In the genomic region with DNA sequence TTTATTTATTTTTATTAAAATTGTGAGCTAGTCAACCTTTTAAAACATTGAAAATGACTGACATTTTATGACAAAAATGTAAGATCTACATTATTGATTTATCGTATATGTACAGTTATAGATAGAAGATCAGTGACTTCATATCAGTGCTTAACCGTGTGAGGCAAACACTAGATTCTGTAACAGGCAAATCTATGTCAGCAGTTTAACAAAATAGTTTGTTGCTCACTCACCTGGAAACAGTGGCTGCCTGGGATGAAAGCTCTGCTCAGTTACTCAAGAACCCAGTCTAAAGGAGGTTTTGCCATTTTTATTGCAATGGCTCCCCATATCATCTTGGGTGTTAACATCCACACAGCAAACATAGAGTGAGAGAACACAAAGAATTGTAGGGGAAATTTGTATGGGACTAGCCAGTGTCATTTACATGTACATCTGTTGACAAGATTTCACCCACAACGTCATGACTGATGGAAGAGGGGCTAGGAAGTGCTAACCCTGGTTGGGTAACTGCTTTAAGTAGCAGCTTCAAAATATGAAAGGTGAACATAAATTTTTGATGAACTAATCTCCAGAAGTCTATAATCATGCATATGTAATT, we compare ENCODE assay signal across 15 cellular contexts. TPM values are rescaled to one million over a fixed set of nuclear protein-coding genes. Genes with fewer than 3 reads are reported as not detected.
DNase-seq lines count a peak whose midpoint lies in the region; ATAC-seq and TF ChIP-seq lines count a peak whose summit lies in the region.
"Had no signal": no experiment of that assay in that cellular context is flagged by ENCODE, and none has a peak within 500 bp of the region (broad histone marks: within the 10 kb centered on the region; RNA-seq: fewer than 3 reads in every experiment).

No MANE protein-coding gene starts in this region.

- in situ Hi-C loops in mammary epithelial cell (cut with MboI; ENCODE audit: low sequenced_read_pairs in 2 of 2) = no loop called here

- no peaks in the 10 kb centered on the region for H3K36me3 ChIP-seq in mammary epithelial cell (ENCODE audit: insufficient read depth, low read length)
- H3K36me3 ChIP-seq: esophagus muscularis mucosa, neutrophil had no signal

- DNase-seq in SW480 (ENCODE audit: low spot score) = no peak
- no peak for DNase-seq in AG08395 (ENCODE audit: low spot score)
- no peak for DNase-seq in mammary epithelial cell
- DNase-seq: activated CD4-positive, alpha-beta T cell treated with anti-CD3 and anti-CD28 coated beads for 36 hours; activated T-cell treated with anti-CD3 and anti-CD28 coated beads, Interleukin-2, amount 50 U/mL, for 24 hours; GM23248; OCI-M1 had no signal

- TF ChIP-seq CTCF in mammary epithelial cell (conservative IDR thresholded peaks at IDR 0.05 in 1 of 2, IDR thresholded peaks at IDR 0.05 in 1 of 2; ENCODE audit: extremely low read depth in 1 of 2, insufficient read depth in 1 of 2, low read depth in 1 of 2, low read length in 2 of 2) = no peak

- CTCF ChIA-PET in mammary epithelial cell (lab: Charles Lee; ENCODE audit: low non-redundant PET) = no interaction called here

- H3K4me3 ChIP-seq in mammary epithelial cell (replicated peaks in 1 of 3; ENCODE audit: insufficient read depth in 1 of 3, low read depth in 2 of 3, low read length in 3 of 3) = no peak overlapping the region
- H3K4me3 ChIP-seq: esophagus muscularis mucosa, GM23248 had no signal

- no peak overlapping the region for H3K4me2 ChIP-seq in mammary epithelial cell (ENCODE audit: insufficient read depth, low read depth, low read length)

- no peaks in the 10 kb centered on the region for H3K4me1 ChIP-seq in mammary epithelial cell (ENCODE audit: insufficient read depth, low read length)

- dilution Hi-C loops in mammary epithelial cell (cut with HindIII; ENCODE audit: low sequenced_read_pairs) = no loop called here

- no peak overlapping the region for H2AFZ ChIP-seq in mammary epithelial cell (ENCODE audit: low read depth, low read length)
- H2AFZ ChIP-seq: GM23248 had no signal

- no peaks in the 10 kb centered on the region for H4K20me1 ChIP-seq in mammary epithelial cell (ENCODE audit: insufficient read depth, low read length)

- peak; percentile 45 for ATAC-seq in GM18867 (IDR thresholded peaks at IDR 0.05; ENCODE audit: unreplicated experiment)
- peak; percentile 52 for ATAC-seq in GM21367 (IDR thresholded peaks at IDR 0.05; ENCODE audit: unreplicated experiment)
- ATAC-seq in HG02885 (IDR thresholded peaks at IDR 0.05; ENCODE audit: poor library complexity, unreplicated experiment) = peak; percentile 55
- peak; percentile 45 for ATAC-seq in HG03575 (IDR thresholded peaks at IDR 0.05; ENCODE audit: extremely low read depth, insufficient number of reproducible peaks, low FRiP score, unreplicated experiment)
- no peak for ATAC-seq in HG03139 (IDR thresholded peaks at IDR 0.05; ENCODE audit: unreplicated experiment)
- ATAC-seq: activated CD4-positive, alpha-beta T cell treated with anti-CD3 and anti-CD28 coated beads for 36 hours had no signal

- 57% methylated on average over 3 of the region's 3 CpGs for WGBS in mammary epithelial cell (ENCODE audit: low coverage, missing lambda C conversion rate)

- BruUV-seq in mammary epithelial cell (replicated peaks; lab: Mats Ljungman, UMichigan) = no TSS peak

- H3K9ac ChIP-seq in mammary epithelial cell (ENCODE audit: insufficient read depth, low read length) = no peak overlapping the region
- H3K9ac ChIP-seq: GM23248 had no signal

- peaks cover 12% of the 10 kb centered on the region for H3K9me3 ChIP-seq in mammary epithelial cell (replicated peaks; ENCODE audit: insufficient read depth, low read length)
- H3K9me3 ChIP-seq: esophagus muscularis mucosa, neutrophil had no signal

- no peak overlapping the region for H3K27ac ChIP-seq in mammary epithelial cell (ENCODE audit: insufficient read depth, low read depth, low read length)
- H3K27ac ChIP-seq: C4-2B, GM23248, neutrophil had no signal

- H3K79me2 ChIP-seq in mammary epithelial cell (ENCODE audit: insufficient read depth, low read length) = no peaks in the 10 kb centered on the region

- intact Hi-C loops in mammary epithelial cell (cut with micrococcal nuclease) = no loop called here

- no peaks in the 10 kb centered on the region for H3K27me3 ChIP-seq in mammary epithelial cell (ENCODE audit: insufficient read depth, low read length)
- H3K27me3 ChIP-seq: esophagus muscularis mucosa, neutrophil had no signal

RNA-seq across cellular contexts. Expression of gene SGCD, which starts 49.0 kb away (rescaled TPM):
- under 1 TPM in 1 of 2 donors, not detected in 1; 0.17 TPM for total RNA-seq in mammary epithelial cell
- polyA plus RNA-seq in mammary epithelial cell = not detected
- not detected for polyA minus RNA-seq in mammary epithelial cell
- total RNA-seq: activated CD4-positive, alpha-beta T cell treated with anti-CD3 and anti-CD28 coated beads for 36 hours had no signal
